Comparison of ENCODE assay signal across 39 cellular contexts in the genomic region with DNA sequence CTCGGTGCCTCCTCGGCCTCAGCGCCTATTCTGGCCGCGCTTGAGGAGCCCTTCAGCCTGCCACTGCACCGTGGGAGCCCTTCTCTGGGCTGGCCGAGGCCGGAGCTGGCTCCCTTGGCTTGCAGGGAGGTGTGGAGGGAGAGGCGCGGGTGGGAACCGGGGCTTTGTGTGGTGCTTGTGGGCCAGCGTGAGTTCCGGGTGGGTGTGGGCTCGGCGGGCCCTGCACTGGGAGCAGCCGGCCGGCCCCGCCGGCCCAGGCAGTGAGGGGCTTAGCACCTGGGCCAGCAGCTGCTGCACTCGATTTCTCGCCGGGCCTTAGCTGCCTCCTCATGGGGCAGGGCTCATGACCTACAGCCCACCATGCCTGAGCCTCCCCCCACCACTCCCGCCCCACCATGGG. TPM values are rescaled to one million over a fixed set of nuclear protein-coding genes. Genes with fewer than 3 reads are reported as not detected.
"Had no signal": no experiment of that assay in that cellular context is flagged by ENCODE, and none has a peak within 500 bp of the region (broad histone marks: within the 10 kb centered on the region; RNA-seq: fewer than 3 reads in every experiment).

No MANE protein-coding gene starts in this region.

- DNase-seq: Karpas-422, Kasumi-1, MG63, MM.1S, MV-4-11, NCI-H1048, NCI-H1092, NCI-H1092 treated with DMSO at 0.1 percent for 48 hours, NCI-H1105, NCI-H1105 treated with DMSO at 0.1 percent for 48 hours, NCI-H1417, NCI-H1417 treated with DMSO at 0.1 percent for 48 hours, NCI-H1436, NCI-H1436 treated with DMSO at 0.1 percent for 48 hours, NCI-H146, NCI-H1694, NCI-H1694 treated with DMSO at 0.1 percent for 48 hours, NCI-H187, NCI-H187 treated with DMSO at 0.1 percent for 48 hours, NCI-H1930, NCI-H2029, NCI-H2029 treated with DMSO at 0.1 percent for 48 hours, NCI-H2081, NCI-H2081 treated with DMSO at 0.1 percent for 48 hours, NCI-H2107, NCI-H2171, NCI-H2171 treated with DMSO at 0.1 percent for 48 hours, NCI-H2227 treated with DMSO at 0.1 percent for 48 hours, NCI-H226, NCI-H345, NCI-H446, NCI-H446 treated with DMSO at 0.1 percent for 48 hours, NCI-H510A, NCI-H510A treated with DMSO at 0.1 percent for 48 hours had no signal

- H3K27me3 ChIP-seq: MG63 had no signal

- H3K36me3 ChIP-seq: MG63 had no signal

- H3K4me3 ChIP-seq: MG63 had no signal

- H3K27ac ChIP-seq: KMS-11 had no signal

- H3K9me3 ChIP-seq: MG63 had no signal

RNA-seq across cellular contexts. Expression of a gene that starts 26.6 kb away (rescaled TPM):
- total RNA-seq: LHCN-M2, M059J, MCF 10A, NCI-H460 had no signal
